ENCODE assay signal across 1 cellular context in genomic region chr1:151716771-151717631, GRCh38.
TF ChIP-seq lines count a peak whose summit lies in the region.

CELF3 (minus strand) TSS chr1:151716803; CDS start chr1:151716020, 783 bp downstream.

TF ChIP-seq in WTC11, 78 proteins besides CTCF, POLR2A, EP300 and RAD21 (continued from another document):
- TF ChIP-seq, protein P1, sequence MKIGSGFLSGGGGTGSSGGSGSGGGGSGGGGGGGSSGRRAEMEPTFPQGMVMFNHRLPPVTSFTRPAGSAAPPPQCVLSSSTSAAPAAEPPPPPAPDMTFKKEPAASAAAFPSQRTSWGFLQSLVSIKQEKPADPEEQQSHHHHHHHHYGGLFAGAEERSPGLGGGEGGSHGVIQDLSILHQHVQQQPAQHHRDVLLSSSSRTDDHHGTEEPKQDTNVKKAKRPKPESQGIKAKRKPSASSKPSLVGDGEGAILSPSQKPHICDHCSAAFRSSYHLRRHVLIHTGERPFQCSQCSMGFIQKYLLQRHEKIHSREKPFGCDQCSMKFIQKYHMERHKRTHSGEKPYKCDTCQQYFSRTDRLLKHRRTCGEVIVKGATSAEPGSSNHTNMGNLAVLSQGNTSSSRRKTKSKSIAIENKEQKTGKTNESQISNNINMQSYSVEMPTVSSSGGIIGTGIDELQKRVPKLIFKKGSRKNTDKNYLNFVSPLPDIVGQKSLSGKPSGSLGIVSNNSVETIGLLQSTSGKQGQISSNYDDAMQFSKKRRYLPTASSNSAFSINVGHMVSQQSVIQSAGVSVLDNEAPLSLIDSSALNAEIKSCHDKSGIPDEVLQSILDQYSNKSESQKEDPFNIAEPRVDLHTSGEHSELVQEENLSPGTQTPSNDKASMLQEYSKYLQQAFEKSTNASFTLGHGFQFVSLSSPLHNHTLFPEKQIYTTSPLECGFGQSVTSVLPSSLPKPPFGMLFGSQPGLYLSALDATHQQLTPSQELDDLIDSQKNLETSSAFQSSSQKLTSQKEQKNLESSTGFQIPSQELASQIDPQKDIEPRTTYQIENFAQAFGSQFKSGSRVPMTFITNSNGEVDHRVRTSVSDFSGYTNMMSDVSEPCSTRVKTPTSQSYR (CRISPR knock-in tag; IDR thresholded peaks at IDR 0.05) = 0 out of 2 replicates have a peak, but pooled peaks have one; percentile 79
- TF ChIP-seq ZNF219 (CRISPR knock-in tag; IDR thresholded peaks at IDR 0.05; ENCODE audit: borderline replicate concordance) = no peak
- no peak for TF ChIP-seq FOXJ3 (CRISPR knock-in tag; IDR thresholded peaks at IDR 0.05; ENCODE audit: borderline replicate concordance)
- TF ChIP-seq, protein P2, sequence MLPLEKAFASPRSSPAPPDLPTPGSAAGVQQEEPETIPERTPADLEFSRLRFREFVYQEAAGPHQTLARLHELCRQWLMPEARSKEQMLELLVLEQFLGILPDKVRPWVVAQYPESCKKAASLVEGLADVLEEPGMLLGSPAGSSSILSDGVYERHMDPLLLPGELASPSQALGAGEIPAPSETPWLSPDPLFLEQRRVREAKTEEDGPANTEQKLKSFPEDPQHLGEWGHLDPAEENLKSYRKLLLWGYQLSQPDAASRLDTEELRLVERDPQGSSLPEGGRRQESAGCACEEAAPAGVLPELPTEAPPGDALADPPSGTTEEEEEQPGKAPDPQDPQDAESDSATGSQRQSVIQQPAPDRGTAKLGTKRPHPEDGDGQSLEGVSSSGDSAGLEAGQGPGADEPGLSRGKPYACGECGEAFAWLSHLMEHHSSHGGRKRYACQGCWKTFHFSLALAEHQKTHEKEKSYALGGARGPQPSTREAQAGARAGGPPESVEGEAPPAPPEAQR (CRISPR knock-in tag; IDR thresholded peaks at IDR 0.05) = 0 out of 2 replicates have a peak, but pooled peaks have one; percentile 64
- TF ChIP-seq JAZF1 (CRISPR knock-in tag; IDR thresholded peaks at IDR 0.05) = no peak
- TF ChIP-seq PREB (CRISPR knock-in tag; IDR thresholded peaks at IDR 0.05; ENCODE audit: borderline replicate concordance) = no peak; the same call in 1 of the 2 replicates
- TF ChIP-seq TEAD1 (CRISPR knock-in tag; IDR thresholded peaks at IDR 0.05) = no peak
- TF ChIP-seq FOXK1 (CRISPR knock-in tag; IDR thresholded peaks at IDR 0.05) = no peak; the same call in 1 of the 2 replicates
- TF ChIP-seq ZNF671 (CRISPR knock-in tag; IDR thresholded peaks at IDR 0.05) = no peak
- TF ChIP-seq GABPB1 (CRISPR knock-in tag; IDR thresholded peaks at IDR 0.05) = no peak
- no peak for TF ChIP-seq TEAD4 (CRISPR knock-in tag; IDR thresholded peaks at IDR 0.05)
- no peak for TF ChIP-seq RELA (CRISPR knock-in tag; IDR thresholded peaks at IDR 0.05; ENCODE audit: borderline replicate concordance)
- TF ChIP-seq CREM (CRISPR knock-in tag; IDR thresholded peaks at IDR 0.05) = 0 out of 2 replicates have a peak, but pooled peaks have one; percentile 53
- TF ChIP-seq NR3C1 (CRISPR knock-in tag; conservative IDR thresholded peaks at IDR 0.05; ENCODE audit: low read depth) = no peak
- TF ChIP-seq RORB (CRISPR knock-in tag; IDR thresholded peaks at IDR 0.05) = no peak
- TF ChIP-seq GTF2I (CRISPR knock-in tag; conservative IDR thresholded peaks at IDR 0.05) = no peak
- TF ChIP-seq IRF2 (CRISPR knock-in tag; IDR thresholded peaks at IDR 0.05; ENCODE audit: borderline replicate concordance, low read depth) = no peak
- no peak for TF ChIP-seq CDX4 (CRISPR knock-in tag; IDR thresholded peaks at IDR 0.05; ENCODE audit: borderline replicate concordance)
- no peak; the same call in 1 of the 2 replicates for TF ChIP-seq SMAD4 (CRISPR knock-in tag; IDR thresholded peaks at IDR 0.05)
- TF ChIP-seq, protein P3, sequence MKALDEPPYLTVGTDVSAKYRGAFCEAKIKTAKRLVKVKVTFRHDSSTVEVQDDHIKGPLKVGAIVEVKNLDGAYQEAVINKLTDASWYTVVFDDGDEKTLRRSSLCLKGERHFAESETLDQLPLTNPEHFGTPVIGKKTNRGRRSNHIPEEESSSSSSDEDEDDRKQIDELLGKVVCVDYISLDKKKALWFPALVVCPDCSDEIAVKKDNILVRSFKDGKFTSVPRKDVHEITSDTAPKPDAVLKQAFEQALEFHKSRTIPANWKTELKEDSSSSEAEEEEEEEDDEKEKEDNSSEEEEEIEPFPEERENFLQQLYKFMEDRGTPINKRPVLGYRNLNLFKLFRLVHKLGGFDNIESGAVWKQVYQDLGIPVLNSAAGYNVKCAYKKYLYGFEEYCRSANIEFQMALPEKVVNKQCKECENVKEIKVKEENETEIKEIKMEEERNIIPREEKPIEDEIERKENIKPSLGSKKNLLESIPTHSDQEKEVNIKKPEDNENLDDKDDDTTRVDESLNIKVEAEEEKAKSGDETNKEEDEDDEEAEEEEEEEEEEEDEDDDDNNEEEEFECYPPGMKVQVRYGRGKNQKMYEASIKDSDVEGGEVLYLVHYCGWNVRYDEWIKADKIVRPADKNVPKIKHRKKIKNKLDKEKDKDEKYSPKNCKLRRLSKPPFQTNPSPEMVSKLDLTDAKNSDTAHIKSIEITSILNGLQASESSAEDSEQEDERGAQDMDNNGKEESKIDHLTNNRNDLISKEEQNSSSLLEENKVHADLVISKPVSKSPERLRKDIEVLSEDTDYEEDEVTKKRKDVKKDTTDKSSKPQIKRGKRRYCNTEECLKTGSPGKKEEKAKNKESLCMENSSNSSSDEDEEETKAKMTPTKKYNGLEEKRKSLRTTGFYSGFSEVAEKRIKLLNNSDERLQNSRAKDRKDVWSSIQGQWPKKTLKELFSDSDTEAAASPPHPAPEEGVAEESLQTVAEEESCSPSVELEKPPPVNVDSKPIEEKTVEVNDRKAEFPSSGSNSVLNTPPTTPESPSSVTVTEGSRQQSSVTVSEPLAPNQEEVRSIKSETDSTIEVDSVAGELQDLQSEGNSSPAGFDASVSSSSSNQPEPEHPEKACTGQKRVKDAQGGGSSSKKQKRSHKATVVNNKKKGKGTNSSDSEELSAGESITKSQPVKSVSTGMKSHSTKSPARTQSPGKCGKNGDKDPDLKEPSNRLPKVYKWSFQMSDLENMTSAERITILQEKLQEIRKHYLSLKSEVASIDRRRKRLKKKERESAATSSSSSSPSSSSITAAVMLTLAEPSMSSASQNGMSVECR (CRISPR knock-in tag; IDR thresholded peaks at IDR 0.05; ENCODE audit: borderline replicate concordance) = peak; percentile 66; the same call in 1 of the 2 replicates
- 0 out of 2 replicates have a peak, but pooled peaks have one; percentile 32 for TF ChIP-seq MYBL2 (CRISPR knock-in tag; IDR thresholded peaks at IDR 0.05)
- TF ChIP-seq, protein P4, sequence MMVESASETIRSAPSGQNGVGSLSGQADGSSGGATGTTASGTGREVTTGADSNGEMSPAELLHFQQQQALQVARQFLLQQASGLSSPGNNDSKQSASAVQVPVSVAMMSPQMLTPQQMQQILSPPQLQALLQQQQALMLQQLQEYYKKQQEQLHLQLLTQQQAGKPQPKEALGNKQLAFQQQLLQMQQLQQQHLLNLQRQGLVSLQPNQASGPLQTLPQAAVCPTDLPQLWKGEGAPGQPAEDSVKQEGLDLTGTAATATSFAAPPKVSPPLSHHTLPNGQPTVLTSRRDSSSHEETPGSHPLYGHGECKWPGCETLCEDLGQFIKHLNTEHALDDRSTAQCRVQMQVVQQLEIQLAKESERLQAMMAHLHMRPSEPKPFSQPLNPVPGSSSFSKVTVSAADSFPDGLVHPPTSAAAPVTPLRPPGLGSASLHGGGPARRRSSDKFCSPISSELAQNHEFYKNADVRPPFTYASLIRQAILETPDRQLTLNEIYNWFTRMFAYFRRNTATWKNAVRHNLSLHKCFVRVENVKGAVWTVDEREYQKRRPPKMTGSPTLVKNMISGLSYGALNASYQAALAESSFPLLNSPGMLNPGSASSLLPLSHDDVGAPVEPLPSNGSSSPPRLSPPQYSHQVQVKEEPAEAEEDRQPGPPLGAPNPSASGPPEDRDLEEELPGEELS (CRISPR knock-in tag; IDR thresholded peaks at IDR 0.05) = no peak
- TF ChIP-seq FOXP1 (CRISPR knock-in tag; IDR thresholded peaks at IDR 0.05; ENCODE audit: borderline replicate concordance) = no peak
- no peak for TF ChIP-seq ZNF317 (CRISPR knock-in tag; IDR thresholded peaks at IDR 0.05; ENCODE audit: borderline replicate concordance, low read depth)
- TF ChIP-seq MLX (CRISPR knock-in tag; IDR thresholded peaks at IDR 0.05) = no peak
- no peak for TF ChIP-seq ZNF232 (CRISPR knock-in tag; IDR thresholded peaks at IDR 0.05)
